Comparison of ENCODE assay signal across 1 cellular context in genomic region chr15:57747206-57747605, GRCh38.
TF ChIP-seq lines count a peak whose summit lies in the region.

No MANE protein-coding gene starts in this region.

TF ChIP-seq in HepG2, 621 proteins besides CTCF, POLR2A, EP300 and RAD21:
- TF ChIP-seq TFDP2 (CRISPR knock-in tag; IDR thresholded peaks at IDR 0.05) (no peak), ELF1 (CRISPR knock-in tag; IDR thresholded peaks at IDR 0.05) (0 out of 2 replicates have a peak, but pooled peaks have one; percentile 31)
